8 cellular contexts compared by ENCODE assay signal in genomic region chr19:30227071-30227621, GRCh38.
DNase-seq lines count a peak whose midpoint lies in the region; ATAC-seq and TF ChIP-seq lines count a peak whose summit lies in the region.

No MANE protein-coding gene starts in this region.

- H3K79me2 ChIP-seq in neural cell (replicated peaks; ENCODE audit: insufficient read depth, low read length), result no peaks in the 10 kb centered on the region

- ATAC-seq in GM19035 (IDR thresholded peaks at IDR 0.05; ENCODE audit: unreplicated experiment) (peak; percentile 41), GM18517 (IDR thresholded peaks at IDR 0.05; ENCODE audit: unreplicated experiment) (no peak), GM18520 (IDR thresholded peaks at IDR 0.05; ENCODE audit: unreplicated experiment) (no peak), HG02610 (IDR thresholded peaks at IDR 0.05; ENCODE audit: unreplicated experiment) (no peak)

- H4K20me1 ChIP-seq in neural cell (ENCODE audit: insufficient read depth), result no peaks in the 10 kb centered on the region

- H3K9me3 ChIP-seq in endodermal cell (ENCODE audit: control insufficient read depth, low read length) (no peaks in the 10 kb centered on the region), neural cell (ENCODE audit: low read length) (no peaks in the 10 kb centered on the region)

- H3K4me1 ChIP-seq in endodermal cell (ENCODE audit: control insufficient read depth, insufficient read depth, low read length), result peaks cover 6% of the 10 kb centered on the region

- peak overlapping the region; percentile 62 for H3K4me2 ChIP-seq in neural cell (ENCODE audit: low read length)

- peaks cover 33% of the 10 kb centered on the region for H3K4me1 Mint-ChIP-seq in endodermal cell

- WGBS in endodermal cell (ENCODE audit: insufficient coverage in 1 of 2, insufficient read length in 1 of 2), 2 experiments, result 0 to 1% methylated on average over 17 to 32 of the region's 32 CpGs

- no peak overlapping the region for H2AFZ ChIP-seq in neural cell (ENCODE audit: low read depth, low read length)

- TF ChIP-seq RAD21 in neural cell (conservative IDR thresholded peaks at IDR 0.05), result no peak

- no peaks in the 10 kb centered on the region for H3K9me3 Mint-ChIP-seq in endodermal cell

- TF ChIP-seq EP300 in neural cell (conservative IDR thresholded peaks at IDR 0.05; ENCODE audit: poor library complexity, severe bottlenecking), result no peak

- TF ChIP-seq CTCF in endodermal cell (conservative IDR thresholded peaks at IDR 0.05) (no peak), neural cell (IDR thresholded peaks at IDR 0.05; ENCODE audit: poor library complexity, severe bottlenecking) (no peak)

- H3K9ac ChIP-seq in endodermal cell (ENCODE audit: extremely low read depth, low read length, poor library complexity, severe bottlenecking) (no peak overlapping the region), neural cell (ENCODE audit: low read length) (peak overlapping the region; percentile 69)

- H3K27me3 Mint-ChIP-seq in endodermal cell (ENCODE audit: insufficient read depth), result peaks cover 82% of the 10 kb centered on the region

- H3K27ac ChIP-seq in endodermal cell (ENCODE audit: low read depth, low read length) (no peak overlapping the region), neural cell (ENCODE audit: low read length) (no peak overlapping the region)

- peak overlapping the region; percentile 69 for H3K4me3 ChIP-seq in endodermal cell (ENCODE audit: low read length)
- peak overlapping the region; percentile 84 for H3K4me3 ChIP-seq in neural cell (ENCODE audit: low read length)

- H3K27me3 ChIP-seq in endodermal cell (ENCODE audit: control insufficient read depth, insufficient read depth, low read length, poor library complexity, severe bottlenecking) (peaks cover 94% of the 10 kb centered on the region), neural cell (ENCODE audit: insufficient read depth, low read depth, low read length) (peaks cover 51% of the 10 kb centered on the region)

- H3K27ac Mint-ChIP-seq in endodermal cell, result no peak overlapping the region

- H3K4me3 Mint-ChIP-seq in endodermal cell, result peak overlapping the region; percentile 62

- no peaks in the 10 kb centered on the region for H3K36me3 Mint-ChIP-seq in endodermal cell (ENCODE audit: low read depth)

- peaks cover 8% of the 10 kb centered on the region for H3F3A ChIP-seq in neural cell (ENCODE audit: insufficient read depth, low read length, poor library complexity, severe bottlenecking)

- DNase-seq in M059J (ENCODE audit: low read depth) (peak; percentile 9), endodermal cell (peak; percentile 70), NCI-H2196 treated with DMSO at 0.1 percent for 48 hours (lab: John Stamatoyannopoulos, UW; ENCODE audit: unreplicated experiment) (no peak)

- no peaks in the 10 kb centered on the region for H3K36me3 ChIP-seq in endodermal cell (ENCODE audit: control insufficient read depth, insufficient read depth, low read length)
- no peaks in the 10 kb centered on the region for H3K36me3 ChIP-seq in neural cell (ENCODE audit: insufficient read depth, low read length)

- no peaks in the 10 kb centered on the region for H3K9me2 ChIP-seq in neural cell (ENCODE audit: insufficient read depth, low read length)

TF ChIP-seq in neural cell, 6 proteins besides CTCF, POLR2A, EP300 and RAD21:
- TF ChIP-seq SMC3 (conservative IDR thresholded peaks at IDR 0.05; ENCODE audit: poor library complexity), result no peak
- TF ChIP-seq REST (IDR thresholded peaks at IDR 0.05; ENCODE audit: borderline replicate concordance), result no peak
TF ChIP-seq in neural cell: peak in this region for 0.
